In genomic region chr6:112155900-112156299, GRCh38 we compare ENCODE assay signal across 17 cellular contexts.
A peak's percentile ranks its signal among the peaks of the same experiment; 100 is the strongest.
DNase-seq lines count a peak whose midpoint lies in the region; ATAC-seq, FAIRE-seq and TF ChIP-seq lines count a peak whose summit lies in the region.
"Had no signal": no experiment of that assay in that cellular context is flagged by ENCODE, and none has a peak within 500 bp of the region (broad histone marks: within the 10 kb centered on the region; RNA-seq: fewer than 3 reads in every experiment).

No MANE protein-coding gene starts in this region.

- 0 out of 3 replicates have a peak, but pooled peaks have one; percentile 22 for ATAC-seq in DND-41 (ENCODE audit: insufficient read depth, low read depth)
- ATAC-seq: activated naive CD8-positive, alpha-beta T cell treated with anti-CD3 and anti-CD28 coated beads, Interleukin-2, amount 50 U/mL, for 24 hours had no signal

- no peak for FAIRE-seq in D721Med (lab: Jason Lieb, UNC)

- no peak overlapping the region for H3K27ac ChIP-seq in DND-41 (ENCODE audit: low read length)
- H3K27ac ChIP-seq: epithelial cell of prostate had no signal

- no peaks in the 10 kb centered on the region for H3K79me2 ChIP-seq in DND-41 (ENCODE audit: insufficient read depth, low read length)

- DNase-seq in DND-41 (no peak), MG63 (peak; percentile 47), fibroblast of pulmonary artery (ENCODE audit: low read depth) (peak; percentile 68), pulmonary artery endothelial cell (ENCODE audit: low read depth, low spot score) (peak; percentile 20), NCI-H526 (lab: John Stamatoyannopoulos, UW) (no peak), NCI-H1048 (lab: John Stamatoyannopoulos, UW) (no peak), D721Med (ENCODE audit: insufficient read length, low spot score) (no peak), nucleus accumbens (lab: John Stamatoyannopoulos, UW) (no peak)
- DNase-seq: activated CD4-positive, alpha-beta T cell treated with anti-CD3 and anti-CD28 coated beads, Interleukin-2, amount 10 ng/mL, durations not matched to agents 7 days and 5 days; activated naive CD8-positive, alpha-beta T cell treated with anti-CD3 and anti-CD28 coated beads, Interleukin-2, amount 50 U/mL, for 24 hours; activated T-cell treated with anti-CD3 and anti-CD28 coated beads, Interleukin-2, amount 50 U/mL, for 72 hours; DMS153; NCI-H187; NCI-H82; SHP77 treated with DMSO at 0.1 percent for 48 hours; T1000 had no signal

- H3K9me3 ChIP-seq in DND-41 (ENCODE audit: insufficient read depth, low read length, severe bottlenecking), result no peaks in the 10 kb centered on the region
- no peaks in the 10 kb centered on the region for H3K9me3 ChIP-seq in MG63

- H3K36me3 ChIP-seq in DND-41 (ENCODE audit: insufficient read depth, low read length), result no peaks in the 10 kb centered on the region
- peaks cover 5% of the 10 kb centered on the region; the same call in 1 of the 2 replicates for H3K36me3 ChIP-seq in MG63

- H4K20me1 ChIP-seq in DND-41 (ENCODE audit: insufficient read depth, low read length), result no peaks in the 10 kb centered on the region

- H3K4me3 ChIP-seq in DND-41 (ENCODE audit: low read depth in 1 of 2, low read length in 2 of 2) (no peak overlapping the region), MG63 (no peak overlapping the region), fibroblast of pulmonary artery (replicated peaks; ENCODE audit: low read depth, low read length) (no peak overlapping the region)

- no peak overlapping the region for H3K4me2 ChIP-seq in DND-41 (ENCODE audit: insufficient read depth, low read length)

- H3K9ac ChIP-seq in DND-41 (ENCODE audit: low read depth, low read length), result no peak overlapping the region

- H2AFZ ChIP-seq in DND-41 (ENCODE audit: low read depth, low read length), result no peak overlapping the region

- no peaks in the 10 kb centered on the region for H3K4me1 ChIP-seq in DND-41 (ENCODE audit: insufficient read depth, low read length)

- TF ChIP-seq CTCF in DND-41 (IDR thresholded peaks at IDR 0.05; ENCODE audit: borderline replicate concordance, extremely low read depth, low read length, poor library complexity, severe bottlenecking), result no peak
- TF ChIP-seq CTCF in fibroblast of pulmonary artery (IDR thresholded peaks at IDR 0.05; ENCODE audit: low read length, missing control alignments), result no peak
- no peak for TF ChIP-seq CTCF in D721Med (IDR thresholded peaks at IDR 0.05; ENCODE audit: insufficient read depth, missing control alignments)

- H3K27me3 ChIP-seq in DND-41 (ENCODE audit: insufficient read depth, low read length, poor library complexity), result peaks cover 9% of the 10 kb centered on the region
- no peaks in the 10 kb centered on the region for H3K27me3 ChIP-seq in MG63

Comparison
In these comparisons a context has a peak if more than half of its experiments do, and no peak if none do; other contexts are left out.
1. DNase-seq: peak in MG63 (single experiment), fibroblast of pulmonary artery (single experiment) and pulmonary artery endothelial cell (single experiment); none in DND-41 (single experiment), NCI-H526 (0 of 2), NCI-H1048 (single experiment), D721Med (single experiment) and nucleus accumbens (0 of 56).